ENCODE assay signal across 12 cellular contexts in the genomic region with DNA sequence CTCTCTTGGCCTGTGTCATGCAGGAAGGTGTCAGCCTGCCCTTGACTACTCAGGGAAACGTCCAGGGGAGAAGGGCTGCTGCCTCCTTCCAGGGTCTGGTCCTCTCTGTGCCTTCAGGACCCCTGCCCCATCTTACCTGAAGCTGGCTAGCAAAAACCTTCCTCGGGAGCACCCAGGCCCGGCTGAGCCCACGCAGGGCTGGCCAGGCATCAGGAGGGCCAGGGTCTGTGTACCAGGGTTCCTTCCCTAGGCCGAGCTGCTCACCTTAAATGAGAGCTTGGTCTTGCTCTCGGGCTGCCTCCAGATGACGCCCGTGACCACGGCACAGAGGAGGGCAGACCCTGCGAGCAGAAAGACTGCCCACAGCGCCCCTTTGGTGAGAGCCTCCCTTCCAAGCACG.
A peak's percentile ranks its signal among the peaks of the same experiment; 100 is the strongest.
DNase-seq lines count a peak whose midpoint lies in the region; ATAC-seq and TF ChIP-seq lines count a peak whose summit lies in the region.
"Had no signal": no experiment of that assay in that cellular context is flagged by ENCODE, and none has a peak within 500 bp of the region (broad histone marks: within the 10 kb centered on the region; RNA-seq: fewer than 3 reads in every experiment).

No MANE protein-coding gene starts in this region.

- no peak overlapping the region for H3K27ac Mint-ChIP-seq in natural killer cell treated with Interleukin-12 subunit alpha and Interleukin-12 subunit beta and Interleukin-15 and Interleukin-18, amount 100 ng/mL, for 72 hours
- H3K27ac Mint-ChIP-seq in natural killer cell, result no peak overlapping the region
- no peak overlapping the region for H3K27ac Mint-ChIP-seq in endothelial cell (ENCODE audit: unreplicated experiment)
- H3K27ac Mint-ChIP-seq: CD4-positive, alpha-beta T cell had no signal

- 95 to 97% methylated on average over 12 of the region's 12 CpGs for WGBS in heart right ventricle, 2 donors

- no peak overlapping the region for H3K4me3 Mint-ChIP-seq in natural killer cell treated with Interleukin-12 subunit alpha and Interleukin-12 subunit beta and Interleukin-15 and Interleukin-18, amount 100 ng/mL, for 72 hours
- H3K4me3 Mint-ChIP-seq in natural killer cell (no peak overlapping the region), endothelial cell (ENCODE audit: unreplicated experiment) (peak overlapping the region; percentile 24)
- H3K4me3 Mint-ChIP-seq: CD4-positive, alpha-beta T cell had no signal

- peaks cover 0 to 4% of the 10 kb centered on the region in 2 donors for H3K4me1 Mint-ChIP-seq in natural killer cell treated with Interleukin-12 subunit alpha and Interleukin-12 subunit beta and Interleukin-15 and Interleukin-18, amount 100 ng/mL, for 72 hours (ENCODE audit: low read depth in 2 of 2)
- H3K4me1 Mint-ChIP-seq in natural killer cell, result no peaks in the 10 kb centered on the region
- H3K4me1 Mint-ChIP-seq in endothelial cell (ENCODE audit: unreplicated experiment), result peaks cover 3% of the 10 kb centered on the region

- TF ChIP-seq CTCF in natural killer cell (IDR thresholded peaks at IDR 0.05) (no peak), endothelial cell (IDR thresholded peaks at IDR 0.05; ENCODE audit: unreplicated experiment) (no peak), heart right ventricle (IDR thresholded peaks at IDR 0.05) (no peak)

- H3K27me3 ChIP-seq in heart right ventricle, result no peaks in the 10 kb centered on the region
- H3K27me3 ChIP-seq: BE2C had no signal

- intact Hi-C loops in natural killer cell (cut with micrococcal nuclease) (no loop called here), sciatic nerve (cut with DNase I) (no loop called here), heart right ventricle (cut with DNase I) (loop anchor here in 1 of 10 donors (10.0 kb wide), 1 partner anchor 408 kb away; no protein-coding TSS in a partner anchor)

- H3K9me3 ChIP-seq in heart right ventricle, result no peaks in the 10 kb centered on the region
- H3K9me3 ChIP-seq: BE2C, Caco-2 had no signal

- no peaks in the 10 kb centered on the region for H3K27me3 Mint-ChIP-seq in natural killer cell treated with Interleukin-12 subunit alpha and Interleukin-12 subunit beta and Interleukin-15 and Interleukin-18, amount 100 ng/mL, for 72 hours
- H3K27me3 Mint-ChIP-seq in natural killer cell (ENCODE audit: low read depth in 2 of 2) (no peaks in the 10 kb centered on the region), endothelial cell (ENCODE audit: unreplicated experiment) (peaks cover 5% of the 10 kb centered on the region)
- H3K27me3 Mint-ChIP-seq: CD4-positive, alpha-beta T cell had no signal

- peak; percentile 12 for DNase-seq in natural killer cell treated with Interleukin-12 subunit alpha and Interleukin-12 subunit beta and Interleukin-15 and Interleukin-18, amount 100 ng/mL, for 72 hours (ENCODE audit: low spot score)
- DNase-seq in natural killer cell (no peak), endothelial cell (ENCODE audit: low spot score) (no peak), sciatic nerve (ENCODE audit: low spot score) (peak; percentile 21), heart right ventricle (no peak)
- no peak for DNase-seq in activated CD8-positive, alpha-beta memory T cell treated with anti-CD3 and anti-CD28 coated beads, Interleukin-2, amount 50 U/mL, for 4 hours
- DNase-seq: BE2C; Caco-2; CD4-positive, alpha-beta T cell; GM23248 had no signal

- H3K36me3 ChIP-seq in heart right ventricle, result peaks cover 0 to 86% (median 8%) of the 10 kb centered on the region in 9 donors

- H3K4me1 ChIP-seq in heart right ventricle, result peaks cover 0 to 9% (median 0%) of the 10 kb centered on the region in 9 donors
- H3K4me1 ChIP-seq: Caco-2 had no signal

- H3K36me3 Mint-ChIP-seq in natural killer cell treated with Interleukin-12 subunit alpha and Interleukin-12 subunit beta and Interleukin-15 and Interleukin-18, amount 100 ng/mL, for 72 hours, result peaks cover 6% of the 10 kb centered on the region
- H3K36me3 Mint-ChIP-seq in natural killer cell (no peaks in the 10 kb centered on the region), endothelial cell (ENCODE audit: low read depth, unreplicated experiment) (peaks cover 26% of the 10 kb centered on the region)

- H3K27ac ChIP-seq in heart right ventricle, result no peak overlapping the region
- H3K27ac ChIP-seq: C4-2B, GM23248 had no signal

- no peak for ATAC-seq in natural killer cell treated with Interleukin-12 subunit alpha and Interleukin-12 subunit beta and Interleukin-15 and Interleukin-18, amount 100 ng/mL, for 72 hours
- ATAC-seq in natural killer cell, result no peak
- no peak for ATAC-seq in sciatic nerve
- ATAC-seq in heart right ventricle, result no peak
- ATAC-seq: HCT116 had no signal

- no peak overlapping the region for H3K4me3 ChIP-seq in heart right ventricle
- H3K4me3 ChIP-seq: GM23248 had no signal

- H3K9me3 Mint-ChIP-seq in natural killer cell treated with Interleukin-12 subunit alpha and Interleukin-12 subunit beta and Interleukin-15 and Interleukin-18, amount 100 ng/mL, for 72 hours, result no peaks in the 10 kb centered on the region
- H3K9me3 Mint-ChIP-seq in natural killer cell, result no peaks in the 10 kb centered on the region
- H3K9me3 Mint-ChIP-seq in endothelial cell (ENCODE audit: unreplicated experiment), result no peaks in the 10 kb centered on the region
- H3K9me3 Mint-ChIP-seq: CD4-positive, alpha-beta T cell had no signal

Comparison
In these comparisons a context has a peak if more than half of its experiments do, and no peak if none do; other contexts are left out.
1. DNase-seq: peak in natural killer cell treated with Interleukin-12 subunit alpha and Interleukin-12 subunit beta and Interleukin-15 and Interleukin-18, amount 100 ng/mL, for 72 hours (single experiment) and sciatic nerve (single experiment); none in natural killer cell (single experiment), endothelial cell (single experiment), activated CD8-positive, alpha-beta memory T cell treated with anti-CD3 and anti-CD28 coated beads, Interleukin-2, amount 50 U/mL, for 4 hours (single experiment) and heart right ventricle (0 of 2).